1 cellular context compared by ENCODE assay signal in the genomic region with DNA sequence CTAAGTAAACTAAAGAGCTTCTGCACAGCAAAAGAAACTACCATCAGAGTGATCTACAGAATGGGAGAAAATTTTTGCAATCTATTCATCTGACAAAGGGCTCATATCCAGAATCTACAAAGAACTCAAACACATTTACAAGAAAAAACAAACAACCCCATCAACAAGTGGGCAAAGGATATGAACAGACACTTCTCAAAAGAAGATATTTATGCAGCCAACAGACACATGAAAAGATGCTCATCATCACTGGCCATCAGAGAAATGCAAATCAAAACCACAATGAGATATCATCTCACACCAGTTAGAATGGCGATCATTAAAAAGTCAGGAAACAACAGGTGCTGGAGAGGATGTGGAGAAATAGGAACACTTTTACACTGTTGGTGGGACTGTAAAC.
A peak's percentile ranks its signal among the peaks of the same experiment; 100 is the strongest.
TF ChIP-seq lines count a peak whose summit lies in the region.
"Not testable (repeated sequence)": the region's sequence is repeated elsewhere in the genome, so short reads cannot be mapped to it uniquely, and the experiment has no call there.

No MANE protein-coding gene starts in this region.

- H3K4me1 ChIP-seq in HEK293 (ENCODE audit: control insufficient read depth, insufficient read depth, low read length): not testable (repeated sequence)

- H3K4me3 ChIP-seq in HEK293 (ENCODE audit: low read depth, low read length): not testable (repeated sequence)

- not testable (repeated sequence) for H3K36me3 ChIP-seq in HEK293 (ENCODE audit: control insufficient read depth in 2 of 2, insufficient read depth in 1 of 2, low read length in 2 of 2)

- POLR2A ChIA-PET in HEK293 (lab: Yijun Ruan, JAX): not testable (repeated sequence)

- not testable (repeated sequence) for TF ChIP-seq CTCF in HEK293 (tag by site-specific recombination; IDR thresholded peaks at IDR 0.05)

- CTCF ChIA-PET in HEK293 (lab: Yijun Ruan, JAX): not testable (repeated sequence)

- H3K27ac ChIP-seq in HEK293 (ENCODE audit: extremely low read depth, low read depth, low read length): not testable (repeated sequence)

- not testable (repeated sequence) for H3K9me3 ChIP-seq in HEK293 (ENCODE audit: control insufficient read depth, insufficient read depth, low read depth, low read length)

TF ChIP-seq in HEK293, 187 proteins besides CTCF, POLR2A, EP300 and RAD21:
- TF ChIP-seq SCRT2 (tag by site-specific recombination; IDR thresholded peaks at IDR 0.05) (peak; percentile 87), SCRT1 (tag by site-specific recombination; IDR thresholded peaks at IDR 0.05; ENCODE audit: borderline replicate concordance) (peak; percentile 85)
